Comparison of ENCODE assay signal across 10 cellular contexts in the genomic region with DNA sequence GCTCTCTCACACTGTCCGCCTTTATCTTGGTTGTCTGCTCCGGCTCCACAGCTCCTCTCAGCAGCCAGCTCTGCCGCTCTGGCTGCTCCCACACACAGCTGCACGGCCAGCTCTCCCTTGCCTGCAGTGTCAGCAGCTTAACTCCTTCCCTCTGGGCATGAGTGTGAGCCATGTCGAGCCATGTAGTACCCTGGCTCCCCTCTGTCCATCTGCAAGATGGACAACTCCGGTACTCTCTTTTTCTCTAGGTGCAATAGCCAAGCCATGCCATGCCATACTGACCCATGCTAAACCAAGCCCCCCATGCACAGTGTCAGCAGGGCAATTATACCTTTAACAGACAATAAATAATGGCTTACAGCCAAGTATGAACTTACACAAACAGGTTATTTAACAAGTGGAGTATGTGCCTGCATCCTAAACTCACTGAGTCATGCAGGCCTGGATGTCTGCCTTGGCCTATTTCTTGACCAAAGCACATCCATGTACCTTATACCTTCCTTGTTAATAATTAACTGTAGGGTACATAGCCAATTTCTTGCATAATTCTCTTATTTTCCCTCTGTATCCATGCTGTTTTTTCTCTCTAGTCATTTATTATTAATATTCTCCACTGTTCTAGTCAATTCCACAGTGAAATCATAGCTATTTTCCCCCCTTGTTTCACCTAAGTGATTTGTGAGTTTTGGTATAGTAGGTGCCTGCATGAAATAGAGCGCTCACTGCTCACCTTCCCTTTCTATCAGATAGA.
DNase-seq lines count a peak whose midpoint lies in the region; ATAC-seq and TF ChIP-seq lines count a peak whose summit lies in the region.
"Had no signal": no experiment of that assay in that cellular context is flagged by ENCODE, and none has a peak within 500 bp of the region (broad histone marks: within the 10 kb centered on the region; RNA-seq: fewer than 3 reads in every experiment).

No MANE protein-coding gene starts in this region.

- BruUV-seq in mammary epithelial cell (replicated peaks; lab: Mats Ljungman, UMichigan) = no TSS peak

- peak overlapping the region; percentile 83 for H2AFZ ChIP-seq in mammary epithelial cell (ENCODE audit: low read depth, low read length)

- POLR2A ChIA-PET in GM10248 (lab: Yijun Ruan, JAX) = no interaction called here

- no peaks in the 10 kb centered on the region for H3K27me3 ChIP-seq in mammary epithelial cell (ENCODE audit: insufficient read depth, low read length)
- no peaks in the 10 kb centered on the region for H3K27me3 ChIP-seq in stomach

- no peak for TF ChIP-seq CTCF in mammary epithelial cell (conservative IDR thresholded peaks at IDR 0.05 in 1 of 2, IDR thresholded peaks at IDR 0.05 in 1 of 2; ENCODE audit: extremely low read depth in 1 of 2, insufficient read depth in 1 of 2, low read depth in 1 of 2, low read length in 2 of 2)
- TF ChIP-seq CTCF in stomach (IDR thresholded peaks at IDR 0.05) = no peak
- TF ChIP-seq CTCF in GM10248 (IDR thresholded peaks at IDR 0.05; ENCODE audit: control extremely low read depth, extremely low read depth, low read depth, missing control alignments) = no peak

- in situ Hi-C loops in mammary epithelial cell (cut with MboI; ENCODE audit: low sequenced_read_pairs in 2 of 2) = no loop called here

- H3K79me2 ChIP-seq in mammary epithelial cell (ENCODE audit: insufficient read depth, low read length) = peaks cover 3% of the 10 kb centered on the region

- H3K4me1 ChIP-seq in mammary epithelial cell (ENCODE audit: insufficient read depth, low read length) (peaks cover 19% of the 10 kb centered on the region), stomach (peaks cover 0 to 37% (median 10%) of the 10 kb centered on the region in 4 donors)

- H3K27ac ChIP-seq in mammary epithelial cell (ENCODE audit: insufficient read depth, low read depth, low read length) (peak overlapping the region; percentile 11), stomach (peak overlapping the region; percentile 60 to 84 (median 79))

- H3K4me3 ChIP-seq in mammary epithelial cell (replicated peaks in 1 of 3; ENCODE audit: insufficient read depth in 1 of 3, low read depth in 2 of 3, low read length in 3 of 3) (peak overlapping the region in 1 of 3 experiments; percentile 19), stomach (no peak overlapping the region)

- WGBS in mammary epithelial cell (ENCODE audit: low coverage, missing lambda C conversion rate) = 29% methylated on average over 4 of the region's 7 CpGs
- 37 to 68% (median 48%) methylated on average over 7 of the region's 7 CpGs for whole genome bisulfite sequencing in stomach, 5 donors

- TF ChIP-seq EP300 in stomach (IDR thresholded peaks at IDR 0.05) = no peak

- no peaks in the 10 kb centered on the region for H3K36me3 ChIP-seq in mammary epithelial cell (ENCODE audit: insufficient read depth, low read length)
- no peaks in the 10 kb centered on the region for H3K36me3 ChIP-seq in stomach

- no peaks in the 10 kb centered on the region for H4K20me1 ChIP-seq in mammary epithelial cell (ENCODE audit: insufficient read depth, low read length)

- no peaks in the 10 kb centered on the region for H3K9me3 ChIP-seq in mammary epithelial cell (replicated peaks; ENCODE audit: insufficient read depth, low read length)
- H3K9me3 ChIP-seq in stomach = no peaks in the 10 kb centered on the region

- DNase-seq in HuH-7 (ENCODE audit: low spot score) (peak; percentile 20), mammary epithelial cell (peak; percentile 80), kidney tubule cell (ENCODE audit: low spot score) (peak; percentile 94), stomach (peak; percentile 79), GM10248 (ENCODE audit: extremely low spot score) (no peak), NCI-H2029 treated with DMSO at 0.1 percent for 48 hours (lab: John Stamatoyannopoulos, UW) (no peak), NCI-H187 treated with DMSO at 0.1 percent for 48 hours (lab: John Stamatoyannopoulos, UW) (no peak)
- DNase-seq: activated CD4-positive, alpha-beta T cell treated with anti-CD3 and anti-CD28 coated beads, Interleukin-2, amount 10 ng/mL, durations not matched to agents 7 days and 5 days; endodermal cell had no signal

- no peak overlapping the region for H3K9ac ChIP-seq in mammary epithelial cell (ENCODE audit: insufficient read depth, low read length)

- CTCF ChIA-PET in mammary epithelial cell (lab: Charles Lee; ENCODE audit: low non-redundant PET) = no interaction called here
- CTCF ChIA-PET in GM10248 (lab: Yijun Ruan, JAX) = interaction anchor here (0.7 to 2.1 kb wide), 5 partner anchors 10 to 323 kb away, joined by 3 to 7 read pairs (median 3); no protein-coding TSS in a partner anchor

- TF ChIP-seq POLR2A in stomach (IDR thresholded peaks at IDR 0.05) = no peak

- no peak for ATAC-seq in HG02938 (IDR thresholded peaks at IDR 0.05; ENCODE audit: unreplicated experiment)

- H3K4me2 ChIP-seq in mammary epithelial cell (ENCODE audit: insufficient read depth, low read depth, low read length) = peak overlapping the region; percentile 85

- intact Hi-C loops in mammary epithelial cell (cut with micrococcal nuclease) (no loop called here), stomach (cut with DNase I; ENCODE audit: low total_unique reads) (no loop called here)

- dilution Hi-C loops in mammary epithelial cell (cut with HindIII; ENCODE audit: low sequenced_read_pairs) = no loop called here

Comparison
In these comparisons a context has a peak if more than half of its experiments do, and no peak if none do; other contexts are left out.
1. DNase-seq: peak in HuH-7 (single experiment), mammary epithelial cell (single experiment), kidney tubule cell (single experiment) and stomach (single experiment); none in GM10248 (single experiment), NCI-H2029 treated with DMSO at 0.1 percent for 48 hours (single experiment) and NCI-H187 treated with DMSO at 0.1 percent for 48 hours (single experiment).